Comparison of ENCODE assay signal across 1 cellular context in the genomic region with DNA sequence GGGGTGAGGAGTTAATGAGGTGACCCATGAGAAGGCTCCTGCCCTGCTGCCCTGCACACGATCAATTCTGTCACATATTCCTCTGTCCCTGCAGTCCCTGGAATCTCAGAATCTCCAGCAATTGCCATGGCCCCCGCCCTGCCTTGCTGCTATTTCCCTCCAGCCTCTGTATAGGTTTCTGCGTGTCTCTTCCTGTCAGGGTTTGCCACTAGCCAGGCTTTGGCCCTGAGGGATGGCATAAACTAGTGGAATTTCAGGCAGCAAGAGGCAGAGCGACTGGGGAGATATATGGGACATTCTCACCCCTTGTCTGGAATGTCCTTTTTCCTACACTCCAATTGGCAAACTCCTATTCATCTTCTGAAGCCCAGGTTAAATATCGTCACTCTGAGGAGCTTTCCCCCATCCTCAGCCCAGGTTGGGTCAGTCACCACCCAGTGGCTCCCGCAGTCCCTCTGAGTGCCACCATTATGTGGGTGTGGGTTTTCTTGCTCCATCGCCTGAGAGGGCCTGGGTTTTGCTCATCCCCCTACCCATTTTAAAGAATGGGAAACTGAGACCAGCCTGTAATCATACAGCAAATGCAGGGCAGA.
TF ChIP-seq lines count a peak whose summit lies in the region.

No MANE protein-coding gene starts in this region.

TF ChIP-seq in IMR-90, 13 proteins besides CTCF, POLR2A, EP300 and RAD21:
- TF ChIP-seq, protein P1, sequence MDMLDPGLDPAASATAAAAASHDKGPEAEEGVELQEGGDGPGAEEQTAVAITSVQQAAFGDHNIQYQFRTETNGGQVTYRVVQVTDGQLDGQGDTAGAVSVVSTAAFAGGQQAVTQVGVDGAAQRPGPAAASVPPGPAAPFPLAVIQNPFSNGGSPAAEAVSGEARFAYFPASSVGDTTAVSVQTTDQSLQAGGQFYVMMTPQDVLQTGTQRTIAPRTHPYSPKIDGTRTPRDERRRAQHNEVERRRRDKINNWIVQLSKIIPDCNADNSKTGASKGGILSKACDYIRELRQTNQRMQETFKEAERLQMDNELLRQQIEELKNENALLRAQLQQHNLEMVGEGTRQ (IDR thresholded peaks at IDR 0.05; ENCODE audit: low read depth, low read length) = no peak
- TF ChIP-seq RFX5 (IDR thresholded peaks at IDR 0.05; ENCODE audit: low read depth, low read length) = no peak
TF ChIP-seq in IMR-90: peak in this region for 0.
